ENCODE assay signal across 2 cellular contexts in the genomic region with DNA sequence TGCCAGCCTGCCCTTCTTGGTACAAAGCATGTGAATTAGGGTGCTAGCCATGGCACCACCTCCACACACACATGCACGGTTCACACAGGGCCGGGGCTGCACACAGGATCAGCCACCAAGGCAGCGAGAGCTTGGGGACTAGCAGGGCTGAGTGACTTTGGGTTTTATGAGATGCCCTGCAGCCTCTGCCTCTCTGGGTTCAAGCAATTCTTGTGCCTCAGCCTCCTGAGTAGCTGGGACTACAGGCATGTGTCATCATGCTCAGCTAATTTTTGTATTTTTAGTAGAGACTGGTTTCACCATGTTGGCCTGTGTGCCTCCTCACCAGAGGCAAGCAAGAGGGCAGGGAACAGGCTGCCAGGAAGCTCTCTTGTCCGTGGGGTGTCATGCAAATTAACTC. TPM values are rescaled to one million over a fixed set of nuclear protein-coding genes. Genes with fewer than 3 reads are reported as not detected.
"Had no signal": no experiment of that assay in that cellular context is flagged by ENCODE, and none has a peak within 500 bp of the region (broad histone marks: within the 10 kb centered on the region; RNA-seq: fewer than 3 reads in every experiment).

No MANE protein-coding gene starts in this region.

RNA-seq across cellular contexts. Expression of a gene that starts 4.8 kb away (rescaled TPM):
- total RNA-seq: gastrocnemius medialis, SJSA1 had no signal
